24 cellular contexts compared by ENCODE assay signal in the genomic region with DNA sequence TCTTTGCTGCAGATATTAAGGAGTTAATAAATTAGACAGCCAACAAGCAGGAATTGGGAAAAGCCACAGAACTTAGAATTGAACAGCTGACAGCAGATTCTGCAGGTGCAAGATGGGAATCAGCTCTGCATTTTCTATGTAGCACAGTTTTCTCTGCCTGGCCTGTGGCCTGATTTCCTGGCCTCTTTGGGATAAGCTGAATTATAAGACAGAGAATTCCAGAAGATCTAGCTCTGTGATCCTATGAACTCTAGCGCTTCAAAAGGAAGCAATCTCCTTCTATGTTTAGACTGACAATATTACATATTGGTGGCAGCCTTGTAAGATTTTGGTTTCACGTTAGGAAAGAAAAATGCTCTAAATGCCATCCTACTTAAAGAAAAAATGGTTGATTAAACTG. TPM values are rescaled to one million over a fixed set of nuclear protein-coding genes. Genes with fewer than 3 reads are reported as not detected.
"Had no signal": no experiment of that assay in that cellular context is flagged by ENCODE, and none has a peak within 500 bp of the region (broad histone marks: within the 10 kb centered on the region; RNA-seq: fewer than 3 reads in every experiment).

No MANE protein-coding gene starts in this region.

- H3K4me3 Mint-ChIP-seq: dendritic cell treated with granulocyte-macrophage colony-stimulating factor and Interleukin-4, amounts not matched to agents 40 ng/mL and 50 ng/mL, for 4 days; naive thymus-derived CD4-positive, alpha-beta T cell; nephron progenitor cell; stimulated activated memory B cell treated with anti-CD40 and anti-IgM and Interleukin-4, amounts not matched to agents 10 μg/mL and 1 μg/mL and 100 μg/mL, for 72 hours had no signal

- ATAC-seq: foreskin keratinocyte; naive thymus-derived CD4-positive, alpha-beta T cell; sciatic nerve; stimulated activated memory B cell treated with anti-CD40 and anti-IgM and Interleukin-4, amounts not matched to agents 10 μg/mL and 1 μg/mL and 100 μg/mL, for 72 hours; upper lobe of right lung had no signal

- H3K4me1 ChIP-seq: foreskin keratinocyte, spleen, stomach, suprapubic skin, tibial artery, upper lobe of right lung, vagina had no signal

- H3K27me3 ChIP-seq: foreskin keratinocyte, suprapubic skin, upper lobe of right lung, vagina had no signal

- H3K27ac ChIP-seq: foreskin keratinocyte, hepatocyte, neutrophil, spleen, stomach, suprapubic skin, tibial artery, upper lobe of right lung, vagina had no signal

- H3K27ac Mint-ChIP-seq: dendritic cell treated with granulocyte-macrophage colony-stimulating factor and Interleukin-4, amounts not matched to agents 40 ng/mL and 50 ng/mL, for 4 days; naive thymus-derived CD4-positive, alpha-beta T cell; nephron progenitor cell; stimulated activated memory B cell treated with anti-CD40 and anti-IgM and Interleukin-4, amounts not matched to agents 10 μg/mL and 1 μg/mL and 100 μg/mL, for 72 hours had no signal

- H3K36me3 ChIP-seq: neutrophil, spleen, stomach, suprapubic skin, tibial artery, upper lobe of right lung, vagina had no signal

- H3K4me1 Mint-ChIP-seq: naive thymus-derived CD4-positive, alpha-beta T cell; nephron progenitor cell; stimulated activated memory B cell treated with anti-CD40 and anti-IgM and Interleukin-4, amounts not matched to agents 10 μg/mL and 1 μg/mL and 100 μg/mL, for 72 hours had no signal

- H3K9me3 Mint-ChIP-seq: dendritic cell treated with granulocyte-macrophage colony-stimulating factor and Interleukin-4, amounts not matched to agents 40 ng/mL and 50 ng/mL, for 4 days; nephron progenitor cell; stimulated activated memory B cell treated with anti-CD40 and anti-IgM and Interleukin-4, amounts not matched to agents 10 μg/mL and 1 μg/mL and 100 μg/mL, for 72 hours had no signal

- H3K36me3 Mint-ChIP-seq: naive thymus-derived CD4-positive, alpha-beta T cell; stimulated activated memory B cell treated with anti-CD40 and anti-IgM and Interleukin-4, amounts not matched to agents 10 μg/mL and 1 μg/mL and 100 μg/mL, for 72 hours had no signal

- DNase-seq: erythroblast; foreskin keratinocyte; naive thymus-derived CD4-positive, alpha-beta T cell; nephron progenitor cell; posterior cingulate gyrus; spleen; stimulated activated CD4-positive, alpha-beta T cell treated with anti-CD3 and anti-CD28 coated beads, Interleukin-15, amount 100 ng/mL, for 24 hours; stimulated activated CD4-positive, alpha-beta T cell treated with anti-CD3 and anti-CD28 coated beads, Interleukin-1b, Interleukin-23, amount 100 ng/mL, for 48 hours; stimulated activated CD4-positive, alpha-beta T cell treated with anti-CD3 and anti-CD28 coated beads, Interleukin-4, amount 100 ng/mL, for 24 hours; stomach; tibial artery; upper lobe of right lung had no signal

- H3K4me3 ChIP-seq: hepatocyte, spleen, stomach, suprapubic skin, tibial artery, upper lobe of right lung, vagina had no signal

- H3K9me3 ChIP-seq: neutrophil, spleen, stomach, suprapubic skin, tibial artery, upper lobe of right lung, vagina had no signal

RNA-seq across cellular contexts. Expression of a gene that starts 24.0 kb away (rescaled TPM):
- total RNA-seq: kidney epithelial cell; liver; mesenteric fat pad; naive thymus-derived CD4-positive, alpha-beta T cell; osteoblast; pulmonary artery endothelial cell had no signal
- polyA plus RNA-seq: naive thymus-derived CD4-positive, alpha-beta T cell had no signal
